In genomic region chr3:171768281-171768925, GRCh38 we compare ENCODE assay signal across 17 cellular contexts. TPM values are rescaled to one million over a fixed set of nuclear protein-coding genes. Genes with fewer than 3 reads are reported as not detected.
DNase-seq lines count a peak whose midpoint lies in the region; ATAC-seq and TF ChIP-seq lines count a peak whose summit lies in the region.
"Had no signal": no experiment of that assay in that cellular context is flagged by ENCODE, and none has a peak within 500 bp of the region (broad histone marks: within the 10 kb centered on the region; RNA-seq: fewer than 3 reads in every experiment).

No MANE protein-coding gene starts in this region.

- no peaks in the 10 kb centered on the region for H3K9me3 ChIP-seq in endocrine pancreas (ENCODE audit: control insufficient read depth, low read length)
- H3K9me3 ChIP-seq in psoas muscle: no peaks in the 10 kb centered on the region
- H3K9me3 ChIP-seq in mucosa of descending colon: no peaks in the 10 kb centered on the region
- H3K9me3 ChIP-seq: right lobe of liver had no signal

- TF ChIP-seq CTCF in GM12865 (IDR thresholded peaks at IDR 0.05; ENCODE audit: insufficient read depth, low read depth, low read length, missing control alignments): no peak
- TF ChIP-seq CTCF in psoas muscle (IDR thresholded peaks at IDR 0.05): no peak
- TF ChIP-seq CTCF in mucosa of descending colon (IDR thresholded peaks at IDR 0.05): no peak

- H3K4me3 ChIP-seq in GM12865 (ENCODE audit: low read depth, low read length): peak overlapping the region; percentile 58
- peak overlapping the region; percentile 87 for H3K4me3 ChIP-seq in endocrine pancreas (ENCODE audit: control insufficient read depth, insufficient read depth, low read length)
- peak overlapping the region; percentile 55 for H3K4me3 ChIP-seq in psoas muscle
- H3K4me3 ChIP-seq in mucosa of descending colon: no peak overlapping the region
- H3K4me3 ChIP-seq: GM23248 had no signal

- no peak overlapping the region for H3K27ac ChIP-seq in psoas muscle
- H3K27ac ChIP-seq: GM23248, HL-60 had no signal

- H3K27me3 ChIP-seq in endocrine pancreas (ENCODE audit: control insufficient read depth, insufficient read depth, low read length) (no peaks in the 10 kb centered on the region), psoas muscle (ENCODE audit: insufficient read depth in 3 of 3, low read length in 2 of 3) (no peaks in the 10 kb centered on the region)
- H3K27me3 ChIP-seq: right lobe of liver had no signal

- 69 to 73% (median 71%) methylated on average over 10 of the region's 10 CpGs for WGBS in psoas muscle, 3 donors

- DNase-seq in GM12865 (ENCODE audit: low read depth) (no peak), NOMO-1 treated with dmso at 0.1 percent for 144 hours (lab: John Stamatoyannopoulos, UW; ENCODE audit: unreplicated experiment) (peak; percentile 49), psoas muscle (no peak), T-helper 9 cell (no peak), erythroblast (lab: John Stamatoyannopoulos, UW) (no peak), mucosa of descending colon (no peak)
- DNase-seq: activated CD4-positive, alpha-beta T cell treated with anti-CD3 and anti-CD28 coated beads, Interleukin-2, amount 50 U/mL, for 48 hours; CD4-positive, alpha-beta T cell; effector CD8-positive, alpha-beta T cell; GDM1; GM23248; NCI-H526 treated with DMSO at 0.1 percent for 48 hours; occipital lobe; right lobe of liver had no signal

- H3K4me1 ChIP-seq in endocrine pancreas (ENCODE audit: control insufficient read depth, insufficient read depth, low read length) (peaks cover 9% of the 10 kb centered on the region), psoas muscle (peaks cover 3% of the 10 kb centered on the region), mucosa of descending colon (ENCODE audit: low read depth) (peaks cover 32% of the 10 kb centered on the region)

- no peak overlapping the region for H3K9ac ChIP-seq in endocrine pancreas (ENCODE audit: control insufficient read depth, insufficient read depth, low read length)
- H3K9ac ChIP-seq: GM23248 had no signal

- ATAC-seq in psoas muscle (no peak), mucosa of descending colon (no peak)
- ATAC-seq: right lobe of liver; stimulated activated memory B cell treated with anti-CD40 and anti-IgM and Interleukin-4, amounts not matched to agents 10 μg/mL and 1 μg/mL and 100 μg/mL, for 72 hours had no signal

- H3K36me3 ChIP-seq in endocrine pancreas (ENCODE audit: control insufficient read depth, insufficient read depth, low read length) (no peaks in the 10 kb centered on the region), psoas muscle (ENCODE audit: insufficient read depth in 1 of 2, low read depth in 1 of 2) (no peaks in the 10 kb centered on the region), mucosa of descending colon (ENCODE audit: low read depth) (no peaks in the 10 kb centered on the region)
- H3K36me3 ChIP-seq: right lobe of liver had no signal

- TF ChIP-seq POLR2A in erythroblast (IDR thresholded peaks at IDR 0.05; ENCODE audit: low read length): no peak

- intact Hi-C loops in psoas muscle (cut with DNase I): no loop called here
- intact Hi-C loops in mucosa of descending colon (cut with DNase I, micrococcal nuclease): no loop called here

RNA-seq across cellular contexts. Expression of gene PLD1, which starts 41.9 kb away (rescaled TPM):
- total RNA-seq in psoas muscle: 1 to 10 TPM; 1.9 to 6.7 (median 3.0) TPM
- polyA plus RNA-seq in psoas muscle: 1 to 10 TPM in 2 of 3 donors, under 1 TPM in 1; 0.73 to 1.7 (median 1.6) TPM
- 100 to 1,000 TPM in 1 of 3 donors, 10 to 100 TPM in 2; 46.6 to 105 (median 65.1) TPM for total RNA-seq in mucosa of descending colon

Comparison
In these comparisons a context has a peak if more than half of its experiments do, and no peak if none do; other contexts are left out.
1. RNA of gene PLD1, which starts 41.9 kb away (total RNA-seq): 46.6 to 105 TPM in mucosa of descending colon; 1.9 to 6.7 TPM in psoas muscle; every median in the first group is over 4 times any median in the second.